In genomic region chr13:77729502-77730221, GRCh38 we compare ENCODE assay signal across 10 cellular contexts. TPM values are rescaled to one million over a fixed set of nuclear protein-coding genes. Genes with fewer than 3 reads are reported as not detected.
DNase-seq lines count a peak whose midpoint lies in the region; ATAC-seq and TF ChIP-seq lines count a peak whose summit lies in the region.
"Had no signal": no experiment of that assay in that cellular context is flagged by ENCODE, and none has a peak within 500 bp of the region (broad histone marks: within the 10 kb centered on the region; RNA-seq: fewer than 3 reads in every experiment).

No MANE protein-coding gene starts in this region.

- no peak overlapping the region for H3K4me3 Mint-ChIP-seq in chondrocyte (ENCODE audit: unreplicated experiment)

- no peaks in the 10 kb centered on the region for H3K4me1 Mint-ChIP-seq in chondrocyte (ENCODE audit: low read depth)

- no peaks in the 10 kb centered on the region for H3K9me3 Mint-ChIP-seq in chondrocyte (ENCODE audit: low read depth)

- H3K4me3 ChIP-seq in coronary artery, result no peak overlapping the region
- H3K4me3 ChIP-seq: lung had no signal

- H3K27ac Mint-ChIP-seq in chondrocyte (ENCODE audit: unreplicated experiment), result no peak overlapping the region

- H3K27me3 Mint-ChIP-seq in chondrocyte (ENCODE audit: low read depth), result peaks cover 1% of the 10 kb centered on the region

- ATAC-seq in HG02623 (IDR thresholded peaks at IDR 0.05; ENCODE audit: unreplicated experiment), result peak; percentile 98

- TF ChIP-seq CTCF in chondrocyte (IDR thresholded peaks at IDR 0.05) (no peak), coronary artery (IDR thresholded peaks at IDR 0.05) (no peak)

- no peak overlapping the region for H3K27ac ChIP-seq in coronary artery
- H3K27ac ChIP-seq: 22Rv1 had no signal

- H3K36me3 Mint-ChIP-seq in chondrocyte (ENCODE audit: low read depth), result no peaks in the 10 kb centered on the region

- peak; percentile 12 for DNase-seq in DMS 273 (lab: John Stamatoyannopoulos, UW; ENCODE audit: unreplicated experiment)
- DNase-seq in DMS 273 treated with DMSO at 0.1 percent for 48 hours (lab: John Stamatoyannopoulos, UW), result no peak
- peak; percentile 69 for DNase-seq in SIG-M5 treated with dmso at 0.1 percent for 504 hours (lab: John Stamatoyannopoulos, UW; ENCODE audit: unreplicated experiment)
- DNase-seq in stimulated activated CD4-positive, alpha-beta T cell treated with anti-CD3 and anti-CD28 coated beads, Interleukin-4, amount 100 ng/mL, for 48 hours (ENCODE audit: low read depth in 2 of 2), result peak; percentile 14 to 22
- DNase-seq in chondrocyte (ENCODE audit: low spot score), result no peak
- no peak for DNase-seq in medulla oblongata (ENCODE audit: extremely low spot score)
- DNase-seq in coronary artery (ENCODE audit: low spot score), result no peak

RNA-seq across cellular contexts. Expression of gene SLAIN1, which starts 32.2 kb away (rescaled TPM):
- 0.31 to 0.82 TPM (median 0.69 TPM) in 3 replicates for total RNA-seq in chondrocyte

Comparison
In these comparisons a context has a peak if more than half of its experiments do, and no peak if none do; other contexts are left out.
1. DNase-seq: peak in DMS 273 (single experiment), SIG-M5 treated with dmso at 0.1 percent for 504 hours (single experiment) and stimulated activated CD4-positive, alpha-beta T cell treated with anti-CD3 and anti-CD28 coated beads, Interleukin-4, amount 100 ng/mL, for 48 hours (2 of 2); none in DMS 273 treated with DMSO at 0.1 percent for 48 hours (single experiment), chondrocyte (single experiment), medulla oblongata (single experiment) and coronary artery (single experiment).